8 cellular contexts compared by ENCODE assay signal in genomic region chr19:11355160-11356073, GRCh38. TPM values are rescaled to one million over a fixed set of nuclear protein-coding genes. Genes with fewer than 3 reads are reported as not detected.
A peak's percentile ranks its signal among the peaks of the same experiment; 100 is the strongest.
DNase-seq lines count a peak whose midpoint lies in the region; ATAC-seq and TF ChIP-seq lines count a peak whose summit lies in the region.

A gene with protein sequence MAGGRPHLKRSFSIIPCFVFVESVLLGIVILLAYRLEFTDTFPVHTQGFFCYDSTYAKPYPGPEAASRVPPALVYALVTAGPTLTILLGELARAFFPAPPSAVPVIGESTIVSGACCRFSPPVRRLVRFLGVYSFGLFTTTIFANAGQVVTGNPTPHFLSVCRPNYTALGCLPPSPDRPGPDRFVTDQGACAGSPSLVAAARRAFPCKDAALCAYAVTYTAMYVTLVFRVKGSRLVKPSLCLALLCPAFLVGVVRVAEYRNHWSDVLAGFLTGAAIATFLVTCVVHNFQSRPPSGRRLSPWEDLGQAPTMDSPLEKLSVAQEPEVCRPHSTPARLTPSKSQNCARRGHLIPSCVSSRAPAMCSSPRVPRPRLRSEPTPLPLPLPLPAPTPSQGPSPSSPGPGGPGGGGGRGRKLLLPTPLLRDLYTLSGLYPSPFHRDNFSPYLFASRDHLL (plus strand): TSS chr19:11355432. CDS start chr19:11357674, 2,242 bp downstream.

- H3K36me3 ChIP-seq in fibroblast of lung (ENCODE audit: control insufficient read depth, insufficient read depth, low read length): no peaks in the 10 kb centered on the region

- H3K4me1 Mint-ChIP-seq in activated T-helper 17 cell treated with anti-CD3 and anti-CD28 coated beads, Interleukin-2, amount 50 U/mL, for 72 hours: peaks cover 11% of the 10 kb centered on the region
- peaks cover 14 to 31% (median 16%) of the 10 kb centered on the region in 3 donors for H3K4me1 Mint-ChIP-seq in naive B cell

- no peak for TF ChIP-seq CTCF in fibroblast of lung (conservative IDR thresholded peaks at IDR 0.05 in 1 of 2, IDR thresholded peaks at IDR 0.05 in 1 of 2; ENCODE audit: low read depth in 1 of 2, low read length in 2 of 2)

- peak within 1 kb of the TSS; percentile 73 for H3K27ac Mint-ChIP-seq in activated T-helper 17 cell treated with anti-CD3 and anti-CD28 coated beads, Interleukin-2, amount 50 U/mL, for 72 hours
- H3K27ac Mint-ChIP-seq in naive B cell: peak within 1 kb of the TSS in 1 of 6 donors; percentile 78

- peak within 1 kb of the TSS; percentile 99 for H3K4me2 ChIP-seq in fibroblast of lung (ENCODE audit: extremely low read depth, insufficient read depth, low read length)

- no peaks in the 10 kb centered on the region for H3K9me3 Mint-ChIP-seq in activated T-helper 17 cell treated with anti-CD3 and anti-CD28 coated beads, Interleukin-2, amount 50 U/mL, for 72 hours
- H3K9me3 Mint-ChIP-seq in naive B cell: no peaks in the 10 kb centered on the region

- no peak within 1 kb of the TSS for H3K27ac ChIP-seq in fibroblast of lung (ENCODE audit: insufficient read depth, low read length)

- H3K9me3 ChIP-seq in fibroblast of lung (ENCODE audit: control insufficient read depth, insufficient read depth, low read depth, low read length): no peaks in the 10 kb centered on the region

- TF ChIP-seq RAD21 in Ishikawa (IDR thresholded peaks at IDR 0.05; ENCODE audit: low read depth): no peak

- DNase-seq in Daoy (ENCODE audit: low read depth): peak; percentile 91
- peak; percentile 86 for DNase-seq in RPMI7951 (ENCODE audit: low read depth)
- DNase-seq in fibroblast of lung (ENCODE audit: low read depth in 2 of 2): peak; percentile 80 to 85
- peak; percentile 69 for DNase-seq in naive B cell
- DNase-seq in stimulated activated CD8-positive, alpha-beta memory T cell treated with anti-CD3 and anti-CD28 coated beads, Interleukin-7, amount 100 ng/mL, for 4 hours (ENCODE audit: low read depth in 2 of 2): peak; percentile 55 to 70

- H3K9ac ChIP-seq in fibroblast of lung (ENCODE audit: insufficient read depth, low read length): peak within 1 kb of the TSS; percentile 44

- peaks cover 7% of the 10 kb centered on the region for H3K27me3 Mint-ChIP-seq in activated T-helper 17 cell treated with anti-CD3 and anti-CD28 coated beads, Interleukin-2, amount 50 U/mL, for 72 hours
- peaks cover 9 to 37% (median 23%) of the 10 kb centered on the region in 3 donors for H3K27me3 Mint-ChIP-seq in naive B cell

- H3K4me1 ChIP-seq in fibroblast of lung (ENCODE audit: control insufficient read depth, extremely low read depth, insufficient read depth, low read length): no peaks in the 10 kb centered on the region

- H4K20me1 ChIP-seq in fibroblast of lung (ENCODE audit: control insufficient read depth, extremely low read depth, insufficient read depth, low read length): no peaks in the 10 kb centered on the region

- peak within 1 kb of the TSS; percentile 54 to 86 (median 84) for H3K4me3 ChIP-seq in fibroblast of lung (replicated peaks in 1 of 4; ENCODE audit: control extremely low read depth in 1 of 4, insufficient read depth in 1 of 4, low read depth in 3 of 4, low read length in 4 of 4)

- TF ChIP-seq EP300 in Ishikawa (IDR thresholded peaks at IDR 0.05; ENCODE audit: borderline replicate concordance): no peak

- H3K4me3 Mint-ChIP-seq in activated T-helper 17 cell treated with anti-CD3 and anti-CD28 coated beads, Interleukin-2, amount 50 U/mL, for 72 hours: peak within 1 kb of the TSS; percentile 74
- peak within 1 kb of the TSS; percentile 25 to 81 (median 72) for H3K4me3 Mint-ChIP-seq in naive B cell

- H3K27me3 ChIP-seq in fibroblast of lung (ENCODE audit: control insufficient read depth, insufficient read depth, low read length): no peaks in the 10 kb centered on the region

- H3K79me2 ChIP-seq in fibroblast of lung (ENCODE audit: control insufficient read depth, insufficient read depth, low read length): peaks cover 5% of the 10 kb centered on the region

- H3K36me3 Mint-ChIP-seq in activated T-helper 17 cell treated with anti-CD3 and anti-CD28 coated beads, Interleukin-2, amount 50 U/mL, for 72 hours (ENCODE audit: low read depth): no peaks in the 10 kb centered on the region
- H3K36me3 Mint-ChIP-seq in naive B cell: no peaks in the 10 kb centered on the region

- H2AFZ ChIP-seq in fibroblast of lung (ENCODE audit: low read length): no peak within 1 kb of the TSS

- ATAC-seq in activated T-helper 17 cell treated with anti-CD3 and anti-CD28 coated beads, Interleukin-2, amount 50 U/mL, for 72 hours (replicated peaks): peak; percentile 93
- peak; percentile 88 to 93 for ATAC-seq in naive B cell (ENCODE audit: low read depth in 2 of 2)
- no peak for ATAC-seq in GM21717 (IDR thresholded peaks at IDR 0.05; ENCODE audit: unreplicated experiment)

TF ChIP-seq in Ishikawa, 13 proteins besides CTCF, POLR2A, EP300 and RAD21:
- no peak for TF ChIP-seq EGR1 (IDR thresholded peaks at IDR 0.05)
- TF ChIP-seq, protein P1, sequence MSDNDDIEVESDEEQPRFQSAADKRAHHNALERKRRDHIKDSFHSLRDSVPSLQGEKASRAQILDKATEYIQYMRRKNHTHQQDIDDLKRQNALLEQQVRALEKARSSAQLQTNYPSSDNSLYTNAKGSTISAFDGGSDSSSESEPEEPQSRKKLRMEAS (IDR thresholded peaks at IDR 0.05): peak; percentile 72; the same call in 1 of the 2 replicates

RNA-seq across cellular contexts. Expression of the gene that starts here (rescaled TPM):
- 5.2 and 12.1 TPM in 2 replicates for total RNA-seq in Daoy (2014; rRNA removed; shearing (Covaris generic))
- total RNA-seq in RPMI7951 (2014; rRNA removed; shearing (Covaris generic)): 14.1 and 17.3 TPM in 2 replicates
- 1 to 10 TPM; 2.9 to 9.7 TPM for total RNA-seq in activated T-helper 17 cell treated with anti-CD3 and anti-CD28 coated beads, Interleukin-2, amount 50 U/mL, for 72 hours
- 7.4 and 13.0 TPM in 2 replicates for total RNA-seq in fibroblast of lung
- 17.6 and 21.2 TPM in 2 replicates for polyA plus RNA-seq in fibroblast of lung
- 42.8 and 51.9 TPM in 2 replicates for polyA plus RNA-seq in fibroblast of lung (2012)
- 56.3 and 56.9 TPM in 2 replicates for polyA minus RNA-seq in fibroblast of lung (ENCODE audit: low replicate concordance)
- under 1 TPM in 2 of 6 donors, not detected in 4; 0.56 to 0.69 TPM for polyA plus RNA-seq in naive B cell (ENCODE audit: low read depth in 6 of 6)

Comparison
In these comparisons a context has a peak if more than half of its experiments do, and no peak if none do; other contexts are left out.
1. RNA of the gene that starts here (polyA plus RNA-seq): 17.6 to 51.9 TPM in fibroblast of lung; 0.56 to 0.69 TPM in naive B cell; every median in the first group is over 10 times any median in the second.
2. Peak in DNase-seq and ATAC-seq in naive B cell; RNA of the gene not detected or under 1 TPM.
3. Peak in every context shown above with its lines, with median percentiles within 50 percentile points of each other: DNase-seq.